ENCODE assay signal across 19 cellular contexts in genomic region chr22:23774114-23774921, GRCh38. TPM values are rescaled to one million over a fixed set of nuclear protein-coding genes. Genes with fewer than 3 reads are reported as not detected.
A peak's percentile ranks its signal among the peaks of the same experiment; 100 is the strongest.
DNase-seq lines count a peak whose midpoint lies in the region; ATAC-seq, FAIRE-seq and TF ChIP-seq lines count a peak whose summit lies in the region.
"Had no signal": no experiment of that assay in that cellular context is flagged by ENCODE, and none has a peak within 500 bp of the region (broad histone marks: within the 10 kb centered on the region; RNA-seq: fewer than 3 reads in every experiment).

No MANE protein-coding gene starts in this region.

- no peak overlapping the region for H4K8ac ChIP-seq in neuronal stem cell (ENCODE audit: low read depth, low read length)

- no peak overlapping the region for H3K23ac ChIP-seq in neuronal stem cell (ENCODE audit: low read depth, low read length, poor library complexity)

- H3K27me3 Mint-ChIP-seq in CD4-positive, alpha-beta T cell: no peaks in the 10 kb centered on the region
- peaks cover 21% of the 10 kb centered on the region for H3K27me3 Mint-ChIP-seq in astrocyte (ENCODE audit: low read depth, unreplicated experiment)
- H3K27me3 Mint-ChIP-seq in activated T-cell treated with anti-CD3 and anti-CD28 coated beads, Interleukin-2, amount 50 U/mL, for 24 hours: no peaks in the 10 kb centered on the region

- peaks cover 2% of the 10 kb centered on the region for H3K79me1 ChIP-seq in neuronal stem cell (ENCODE audit: low read depth, low read length)

- peak overlapping the region; percentile 84 for H3K18ac ChIP-seq in neuronal stem cell (ENCODE audit: low read length)

- H3K36me3 ChIP-seq in astrocyte (ENCODE audit: insufficient read depth, low read length) (no peaks in the 10 kb centered on the region), neuronal stem cell (replicated peaks in 1 of 2; ENCODE audit: control insufficient read depth in 2 of 2, insufficient read depth in 2 of 2, low read length in 2 of 2) (no peaks in the 10 kb centered on the region), MG63 (no peaks in the 10 kb centered on the region)
- H3K36me3 ChIP-seq: prostate gland, SJSA1 had no signal

- H3K4ac ChIP-seq in neuronal stem cell (ENCODE audit: low read length): no peak overlapping the region

- H3K4me1 ChIP-seq in astrocyte (ENCODE audit: insufficient read depth, low read length) (peaks cover 7% of the 10 kb centered on the region), neuronal stem cell (ENCODE audit: control insufficient read depth in 2 of 2, insufficient read depth in 1 of 2, low read depth in 1 of 2, low read length in 2 of 2) (peaks cover 13 to 18% of the 10 kb centered on the region in 2 donors)

- no peak for FAIRE-seq in astrocyte (lab: Jason Lieb, UNC)

- no peaks in the 10 kb centered on the region for H3K27me3 ChIP-seq in CD4-positive, alpha-beta T cell (ENCODE audit: control insufficient read depth, insufficient read depth, low read length)
- no peaks in the 10 kb centered on the region for H3K27me3 ChIP-seq in astrocyte (ENCODE audit: insufficient read depth, low read length)
- H3K27me3 ChIP-seq in neuronal stem cell (ENCODE audit: control insufficient read depth in 3 of 3, insufficient read depth in 3 of 3, low read depth in 1 of 3, low read length in 3 of 3): peaks cover 0 to 14% (median 14%) of the 10 kb centered on the region in 3 experiments
- H3K27me3 ChIP-seq in MG63: no peaks in the 10 kb centered on the region
- H3K27me3 ChIP-seq: SJSA1 had no signal

- peak overlapping the region; percentile 31 for H3K4me3 Mint-ChIP-seq in CD4-positive, alpha-beta T cell
- peak overlapping the region; percentile 66 for H3K4me3 Mint-ChIP-seq in astrocyte (ENCODE audit: unreplicated experiment)
- H3K4me3 Mint-ChIP-seq in activated T-cell treated with anti-CD3 and anti-CD28 coated beads, Interleukin-2, amount 50 U/mL, for 24 hours: no peak overlapping the region
- H3K4me3 Mint-ChIP-seq: activated CD4-positive, alpha-beta T cell treated with anti-CD3 and anti-CD28 coated beads, Interleukin-2, amount 10 ng/mL, durations not matched to agents 7 days and 5 days had no signal

- POLR2A ChIA-PET in CD4-positive, alpha-beta T cell (lab: Charles Lee): interaction anchor here (1.0 to 1.5 kb wide), 3 partner anchors 12 to 57 kb away, joined by 3 to 4 read pairs (median 4); no protein-coding TSS in a partner anchor

- H3K9me3 Mint-ChIP-seq in CD4-positive, alpha-beta T cell: no peaks in the 10 kb centered on the region
- no peaks in the 10 kb centered on the region for H3K9me3 Mint-ChIP-seq in astrocyte (ENCODE audit: unreplicated experiment)
- H3K9me3 Mint-ChIP-seq in activated T-cell treated with anti-CD3 and anti-CD28 coated beads, Interleukin-2, amount 50 U/mL, for 24 hours: no peaks in the 10 kb centered on the region
- H3K9me3 Mint-ChIP-seq: activated CD4-positive, alpha-beta T cell treated with anti-CD3 and anti-CD28 coated beads, Interleukin-2, amount 10 ng/mL, durations not matched to agents 7 days and 5 days; activated naive CD8-positive, alpha-beta T cell treated with anti-CD3 and anti-CD28 coated beads, Interleukin-2, amount 10 ng/mL, durations not matched to agents 7 days and 5 days; H9 had no signal

- WGBS in neuronal stem cell (ENCODE audit: extremely low coverage in 2 of 2, insufficient read length in 2 of 2, insufficient replicate concordance in 1 of 2), 2 donors: no CpG with 5 or more reads among the region's 12 CpGs

- H3K4me2 ChIP-seq in astrocyte (ENCODE audit: low read length): no peak overlapping the region
- H3K4me2 ChIP-seq in neuronal stem cell (ENCODE audit: insufficient read depth, low read length, poor library complexity, severe bottlenecking): no peak overlapping the region

- no peaks in the 10 kb centered on the region for H3K79me2 ChIP-seq in astrocyte (ENCODE audit: insufficient read depth, low read length)

- H3K9ac ChIP-seq in astrocyte (ENCODE audit: low read length): no peak overlapping the region
- no peak overlapping the region for H3K9ac ChIP-seq in neuronal stem cell (ENCODE audit: low read depth, low read length, poor library complexity)

- H3K27ac Mint-ChIP-seq in CD4-positive, alpha-beta T cell: no peak overlapping the region
- H3K27ac Mint-ChIP-seq in astrocyte (ENCODE audit: unreplicated experiment): peak overlapping the region; percentile 77
- no peak overlapping the region for H3K27ac Mint-ChIP-seq in activated T-cell treated with anti-CD3 and anti-CD28 coated beads, Interleukin-2, amount 50 U/mL, for 24 hours
- H3K27ac Mint-ChIP-seq: activated naive CD8-positive, alpha-beta T cell treated with anti-CD3 and anti-CD28 coated beads, Interleukin-2, amount 10 ng/mL, durations not matched to agents 7 days and 5 days had no signal

- H4K20me1 ChIP-seq in astrocyte (ENCODE audit: insufficient read depth, low read length): peaks cover 3% of the 10 kb centered on the region

- DNase-seq in CD4-positive, alpha-beta T cell: no peak
- DNase-seq in astrocyte (ENCODE audit: low read depth) (no peak), neuronal stem cell (ENCODE audit: low spot score) (no peak), MG63 (no peak)
- no peak for DNase-seq in activated T-cell treated with anti-CD3 and anti-CD28 coated beads, Interleukin-2, amount 50 U/mL, for 24 hours
- DNase-seq: activated CD4-positive, alpha-beta T cell treated with anti-CD3 and anti-CD28 coated beads, Interleukin-2, amount 10 ng/mL, durations not matched to agents 7 days and 5 days; activated naive CD8-positive, alpha-beta T cell treated with anti-CD3 and anti-CD28 coated beads, Interleukin-2, amount 10 ng/mL, durations not matched to agents 7 days and 5 days; activated T-cell treated with anti-CD3 and anti-CD28 coated beads, Interleukin-2, amount 50 U/mL, for 1 hour; effector CD8-positive, alpha-beta T cell; GF-D8; H9; NCI-H2029 treated with DMSO at 0.1 percent for 48 hours; NCI-H526; OCI-M1; stimulated activated CD4-positive, alpha-beta T cell treated with anti-CD3 and anti-CD28 coated beads, Interleukin-12 subunit alpha, Interleukin-12 subunit beta, amount 100 ng/mL, for 4 hours had no signal

- TF ChIP-seq CTCF in CD4-positive, alpha-beta T cell (IDR thresholded peaks at IDR 0.05): no peak
- no peak for TF ChIP-seq CTCF in astrocyte (IDR thresholded peaks at IDR 0.05; ENCODE audit: insufficient read depth, low read depth, low read length)

- no peaks in the 10 kb centered on the region for H3K9me3 ChIP-seq in CD4-positive, alpha-beta T cell (ENCODE audit: control insufficient read depth, low read length)
- no peaks in the 10 kb centered on the region for H3K9me3 ChIP-seq in astrocyte (ENCODE audit: insufficient read depth, low read depth, low read length)
- no peaks in the 10 kb centered on the region for H3K9me3 ChIP-seq in neuronal stem cell (replicated peaks in 1 of 2; ENCODE audit: control insufficient read depth in 2 of 2, insufficient read depth in 1 of 2, low read depth in 1 of 2, low read length in 2 of 2)
- H3K9me3 ChIP-seq in MG63: no peaks in the 10 kb centered on the region
- H3K9me3 ChIP-seq: mucosa of descending colon, prostate gland, SJSA1 had no signal

- H2AK5ac ChIP-seq in neuronal stem cell (ENCODE audit: low read depth, low read length): peak overlapping the region; percentile 92

- H4K91ac ChIP-seq in neuronal stem cell (ENCODE audit: low read depth, low read length, poor library complexity): peak overlapping the region; percentile 24

- H2AFZ ChIP-seq in astrocyte (ENCODE audit: low read depth, low read length) (no peak overlapping the region), neuronal stem cell (ENCODE audit: low read length) (no peak overlapping the region)

- intact Hi-C loops in CD4-positive, alpha-beta T cell (cut with DNase I, micrococcal nuclease): loop anchor here in 1 of 2 experiments (5.0 kb wide), 2 partner anchors 73 to 77 kb away; no protein-coding TSS in a partner anchor

- no peak overlapping the region for H3K27ac ChIP-seq in CD4-positive, alpha-beta T cell (ENCODE audit: low read depth, low read length)
- no peak overlapping the region for H3K27ac ChIP-seq in astrocyte (ENCODE audit: low read depth, low read length)
- H3K27ac ChIP-seq in neuronal stem cell (replicated peaks; ENCODE audit: low read length): no peak overlapping the region
- H3K27ac ChIP-seq: prostate gland, SJSA1 had no signal

- peak overlapping the region; percentile 79 for H2BK15ac ChIP-seq in neuronal stem cell (ENCODE audit: low read length)

- ATAC-seq in CD4-positive, alpha-beta T cell (ENCODE audit: poor library complexity): no peak
- ATAC-seq in GM21367 (IDR thresholded peaks at IDR 0.05; ENCODE audit: unreplicated experiment): no peak
- ATAC-seq: mucosa of descending colon had no signal

- H3K14ac ChIP-seq in neuronal stem cell (ENCODE audit: low read length): no peak overlapping the region

- CTCF ChIA-PET in CD4-positive, alpha-beta T cell (lab: Charles Lee): interaction anchor here (0.9 kb wide), 1 partner anchor 8 kb away, joined by 3 read pairs; no protein-coding TSS in a partner anchor

- H3K4me3 ChIP-seq in astrocyte (ENCODE audit: insufficient read depth, low read depth, low read length): no peak overlapping the region
- no peak overlapping the region for H3K4me3 ChIP-seq in neuronal stem cell (ENCODE audit: low read length in 2 of 2)
- H3K4me3 ChIP-seq in MG63: no peak overlapping the region
- H3K4me3 ChIP-seq: mucosa of descending colon, prostate gland, SJSA1 had no signal

- H3K36me3 Mint-ChIP-seq in CD4-positive, alpha-beta T cell (ENCODE audit: low read depth): no peaks in the 10 kb centered on the region
- H3K36me3 Mint-ChIP-seq in astrocyte (ENCODE audit: low read depth, unreplicated experiment): no peaks in the 10 kb centered on the region
- no peaks in the 10 kb centered on the region for H3K36me3 Mint-ChIP-seq in activated T-cell treated with anti-CD3 and anti-CD28 coated beads, Interleukin-2, amount 50 U/mL, for 24 hours (ENCODE audit: low read depth)
- H3K36me3 Mint-ChIP-seq: activated naive CD8-positive, alpha-beta T cell treated with anti-CD3 and anti-CD28 coated beads, Interleukin-2, amount 10 ng/mL, durations not matched to agents 7 days and 5 days had no signal

- peak overlapping the region; percentile 68 for H2BK5ac ChIP-seq in neuronal stem cell (ENCODE audit: low read length)

- H3K4me1 Mint-ChIP-seq in CD4-positive, alpha-beta T cell (ENCODE audit: low read depth): peaks cover 17% of the 10 kb centered on the region
- peaks cover 18% of the 10 kb centered on the region for H3K4me1 Mint-ChIP-seq in astrocyte (ENCODE audit: low read depth, unreplicated experiment)
- peaks cover 18% of the 10 kb centered on the region for H3K4me1 Mint-ChIP-seq in activated T-cell treated with anti-CD3 and anti-CD28 coated beads, Interleukin-2, amount 50 U/mL, for 24 hours (ENCODE audit: low read depth)

- peak overlapping the region; percentile 96 for H2BK12ac ChIP-seq in neuronal stem cell (ENCODE audit: low read length)

- no peak overlapping the region for H2BK120ac ChIP-seq in neuronal stem cell (ENCODE audit: low read depth, low read length)

RNA-seq across cellular contexts. Expression of gene MMP11, which starts 1.7 kb away (rescaled TPM):
- total RNA-seq in CD4-positive, alpha-beta T cell: 1 to 10 TPM; 2.3 to 2.4 TPM
- 12.2 and 23.7 TPM in 2 replicates for total RNA-seq in astrocyte
- 6.5 TPM for polyA plus RNA-seq in neuronal stem cell (2013, experiment 1 of 2)
- 6.1 TPM for polyA plus RNA-seq in neuronal stem cell (2013, experiment 2 of 2)
- total RNA-seq in MG63 (2014; rRNA removed; shearing (Covaris generic); ENCODE audit: low replicate concordance): 2.0 and 4.9 TPM in 2 replicates

RNA-seq across cellular contexts. Expression of gene CHCHD10, which starts 6.5 kb away (rescaled TPM):
- total RNA-seq in CD4-positive, alpha-beta T cell: 10 to 100 TPM; 34.4 to 43.0 TPM
- total RNA-seq in astrocyte: 60.9 and 70.5 TPM in 2 replicates
- polyA plus RNA-seq in neuronal stem cell (2013, experiment 1 of 2): 84.6 TPM
- polyA plus RNA-seq in neuronal stem cell (2013, experiment 2 of 2): 88.1 TPM
- total RNA-seq in MG63 (2014; rRNA removed; shearing (Covaris generic); ENCODE audit: low replicate concordance): 0.26 TPM in 1 of 2 replicates, not detected in the other

RNA-seq across cellular contexts. Expression of gene C22orf15, which starts 11.5 kb away (rescaled TPM):
- total RNA-seq in CD4-positive, alpha-beta T cell: under 1 TPM; 0.49 to 0.84 TPM
- total RNA-seq in astrocyte: 0.38 and 0.39 TPM in 2 replicates
- 3.0 TPM for polyA plus RNA-seq in neuronal stem cell (2013, experiment 1 of 2)
- 2.8 TPM for polyA plus RNA-seq in neuronal stem cell (2013, experiment 2 of 2)
- 0.30 TPM in 1 of 2 replicates, not detected in the other for total RNA-seq in MG63 (2014; rRNA removed; shearing (Covaris generic); ENCODE audit: low replicate concordance)
- total RNA-seq: prostate gland, SJSA1 had no signal

RNA-seq across cellular contexts. Expression of gene SMARCB1, which starts 12.4 kb away (rescaled TPM):
- 10 to 100 TPM; 40.3 to 41.7 TPM for total RNA-seq in CD4-positive, alpha-beta T cell
- 91.3 and 115 TPM in 2 replicates for total RNA-seq in astrocyte
- polyA plus RNA-seq in neuronal stem cell (2013, experiment 1 of 2): 118 TPM
- 112 TPM for polyA plus RNA-seq in neuronal stem cell (2013, experiment 2 of 2)
- total RNA-seq in MG63 (2014; rRNA removed; shearing (Covaris generic); ENCODE audit: low replicate concordance): 70.8 and 109 TPM in 2 replicates

RNA-seq across cellular contexts. Expression of gene VPREB3, which starts 20.1 kb away (rescaled TPM):
- not detected for total RNA-seq in CD4-positive, alpha-beta T cell
- 0.50 TPM in 1 of 2 replicates, not detected in the other for total RNA-seq in astrocyte
- 0.35 TPM for polyA plus RNA-seq in neuronal stem cell (2013, experiment 1 of 2)
- polyA plus RNA-seq in neuronal stem cell (2013, experiment 2 of 2): 0.42 TPM
- total RNA-seq in MG63 (2014; rRNA removed; shearing (Covaris generic); ENCODE audit: low replicate concordance): not detected in 2 replicates
- total RNA-seq: activated CD4-positive, alpha-beta T cell treated with anti-CD3 and anti-CD28 coated beads, Interleukin-2, amount 10 ng/mL, durations not matched to agents 7 days and 5 days; activated naive CD8-positive, alpha-beta T cell treated with anti-CD3 and anti-CD28 coated beads, Interleukin-2, amount 10 ng/mL, durations not matched to agents 7 days and 5 days; prostate gland; SJSA1 had no signal

Comparison
In these comparisons a context has a peak if more than half of its experiments do, and no peak if none do; other contexts are left out.
1. RNA of gene CHCHD10, which starts 6.5 kb away (total RNA-seq): 60.9 to 70.5 TPM in astrocyte and 34.4 to 43.0 TPM in CD4-positive, alpha-beta T cell; 0.26 TPM in MG63; every median in the first group is over 10 times any median in the second.